Comparison of ENCODE assay signal across 11 cellular contexts in the genomic region with DNA sequence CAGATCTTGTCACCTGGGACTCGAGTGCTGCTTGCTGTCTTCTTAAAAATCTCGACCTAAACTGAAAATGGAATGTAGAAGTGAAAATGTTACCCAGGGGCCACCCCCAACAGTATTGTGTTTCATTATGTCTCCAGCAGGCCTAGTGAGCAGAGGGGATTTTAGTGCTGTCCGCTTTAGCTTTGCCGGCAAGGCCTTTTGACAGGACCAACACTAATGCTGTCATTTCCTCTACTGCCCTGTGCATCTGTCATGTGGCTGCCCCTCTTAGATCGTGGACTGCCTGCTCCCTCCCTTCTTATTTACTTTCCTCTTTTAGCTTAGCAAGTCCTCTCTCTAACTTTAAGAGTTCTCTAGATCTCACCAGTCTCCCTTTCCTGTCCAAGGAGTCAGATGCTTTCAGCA.
DNase-seq lines count a peak whose midpoint lies in the region; ATAC-seq and TF ChIP-seq lines count a peak whose summit lies in the region.
"Had no signal": no experiment of that assay in that cellular context is flagged by ENCODE, and none has a peak within 500 bp of the region (broad histone marks: within the 10 kb centered on the region; RNA-seq: fewer than 3 reads in every experiment).

No MANE protein-coding gene starts in this region.

- H3K4me2 ChIP-seq in DOHH2 (ENCODE audit: low read length) (peak overlapping the region; percentile 61), SU-DHL-6 (ENCODE audit: low read depth, low read length, poor library complexity, severe bottlenecking) (peak overlapping the region; percentile 4), PC-3 (ENCODE audit: low read length) (no peak overlapping the region)

- H3K9me2 ChIP-seq in DOHH2 (replicated peaks; ENCODE audit: control insufficient read depth, low read length) = no peaks in the 10 kb centered on the region
- H3K9me2 ChIP-seq in SU-DHL-6 (replicated peaks; ENCODE audit: insufficient read depth, low read length) = no peaks in the 10 kb centered on the region
- no peaks in the 10 kb centered on the region for H3K9me2 ChIP-seq in PC-3 (replicated peaks; ENCODE audit: low read length)

- DNase-seq in PC-3 (no peak), cerebellum (ENCODE audit: low spot score) (no peak), occipital lobe (lab: John Stamatoyannopoulos, UW) (no peak), A172 (ENCODE audit: low spot score) (no peak)
- DNase-seq: psoas muscle had no signal

- no peak for TF ChIP-seq CTCF in DOHH2 (IDR thresholded peaks at IDR 0.05; ENCODE audit: low read depth, low read length, poor library complexity, severe bottlenecking)
- TF ChIP-seq CTCF in SU-DHL-6 (IDR thresholded peaks at IDR 0.05; ENCODE audit: insufficient read depth, low read length, poor library complexity, severe bottlenecking) = no peak
- TF ChIP-seq CTCF in PC-3 (conservative IDR thresholded peaks at IDR 0.05; ENCODE audit: low read depth, low read length) = no peak

- CTCF ChIA-PET in PC-3 (lab: Charles Lee) = no interaction called here

- peaks cover 4% of the 10 kb centered on the region for H3F3A ChIP-seq in DOHH2 (ENCODE audit: control insufficient read depth, insufficient read depth)
- no peaks in the 10 kb centered on the region for H3F3A ChIP-seq in SU-DHL-6 (ENCODE audit: insufficient read depth)
- no peaks in the 10 kb centered on the region for H3F3A ChIP-seq in PC-3 (ENCODE audit: low read length, unreplicated experiment)

- peaks cover 23% of the 10 kb centered on the region for H3K4me1 ChIP-seq in DOHH2 (ENCODE audit: control insufficient read depth, low read length)
- H3K4me1 ChIP-seq in PC-3 (ENCODE audit: insufficient read depth, low read length) = no peaks in the 10 kb centered on the region
- H3K4me1 ChIP-seq: psoas muscle, SJSA1 had no signal

- H3K4me3 ChIP-seq in DOHH2 (ENCODE audit: low read length) = peak overlapping the region; percentile 39
- no peak overlapping the region for H3K4me3 ChIP-seq in SU-DHL-6 (ENCODE audit: insufficient read depth, low read length, poor library complexity, severe bottlenecking)
- no peak overlapping the region for H3K4me3 ChIP-seq in PC-3 (ENCODE audit: low read length)
- H3K4me3 ChIP-seq: BLaER1 treated with 17β-estradiol and CSF1 and Interleukin-3, amounts not matched to agents 10 nM and 100 nM; psoas muscle; SJSA1 had no signal

- no peak overlapping the region; the same call in 1 of the 2 replicates for H3K9ac ChIP-seq in SU-DHL-6 (ENCODE audit: low read length)
- no peak overlapping the region for H3K9ac ChIP-seq in PC-3 (ENCODE audit: low read length)
- H3K9ac ChIP-seq: BLaER1 treated with 17β-estradiol and CSF1 and Interleukin-3, amounts not matched to agents 10 nM and 100 nM had no signal

- H3K79me2 ChIP-seq in DOHH2 (ENCODE audit: control insufficient read depth, low read length) (no peaks in the 10 kb centered on the region), SU-DHL-6 (ENCODE audit: insufficient read depth, low read length) (no peaks in the 10 kb centered on the region), PC-3 (ENCODE audit: low read length) (no peaks in the 10 kb centered on the region)

- H3K27ac ChIP-seq in DOHH2 (ENCODE audit: low read depth, low read length) = peak overlapping the region; percentile 56
- H3K27ac ChIP-seq in SU-DHL-6 (ENCODE audit: low read depth, low read length) = no peak overlapping the region
- H3K27ac ChIP-seq in PC-3 (ENCODE audit: low read length) = no peak overlapping the region
- H3K27ac ChIP-seq: BLaER1 treated with 17β-estradiol and CSF1 and Interleukin-3, amounts not matched to agents 10 nM and 100 nM; psoas muscle; SJSA1 had no signal

- H3K36me3 ChIP-seq in DOHH2 (ENCODE audit: control insufficient read depth, low read length) (no peaks in the 10 kb centered on the region), SU-DHL-6 (ENCODE audit: low read length) (no peaks in the 10 kb centered on the region), PC-3 (ENCODE audit: low read depth, low read length) (no peaks in the 10 kb centered on the region)
- H3K36me3 ChIP-seq: SJSA1 had no signal

- no peaks in the 10 kb centered on the region for H4K20me1 ChIP-seq in DOHH2 (ENCODE audit: control insufficient read depth, insufficient read depth, low read depth, low read length)
- H4K20me1 ChIP-seq in SU-DHL-6 (ENCODE audit: low read depth, low read length) = no peaks in the 10 kb centered on the region
- no peaks in the 10 kb centered on the region for H4K20me1 ChIP-seq in PC-3 (ENCODE audit: low read length)
- H4K20me1 ChIP-seq: BLaER1 treated with 17β-estradiol and CSF1 and Interleukin-3, amounts not matched to agents 10 nM and 100 nM had no signal

- BruUV-seq in PC-3 (replicated peaks; lab: Mats Ljungman, UMichigan) = no TSS peak

- H2AFZ ChIP-seq in SU-DHL-6 (ENCODE audit: low read depth, low read length, severe bottlenecking) (no peak overlapping the region), PC-3 (ENCODE audit: low read length) (no peak overlapping the region)

- intact Hi-C loops in PC-3 (cut with micrococcal nuclease) = no loop called here

- POLR2A ChIA-PET in PC-3 (lab: Charles Lee; ENCODE audit: unreplicated experiment) = no interaction called here

- H3K9me3 ChIP-seq in DOHH2 (ENCODE audit: control insufficient read depth, insufficient read depth, low read length) = no peaks in the 10 kb centered on the region
- H3K9me3 ChIP-seq in SU-DHL-6 (ENCODE audit: insufficient read depth, low read length) = no peaks in the 10 kb centered on the region
- H3K9me3 ChIP-seq in PC-3 (ENCODE audit: low read length) = peaks cover 5% of the 10 kb centered on the region; the same call in 1 of the 2 replicates
- H3K9me3 ChIP-seq: psoas muscle had no signal

- peak; percentile 100 for ATAC-seq in GM19397 (IDR thresholded peaks at IDR 0.05; ENCODE audit: unreplicated experiment)
- ATAC-seq in HG03060 (IDR thresholded peaks at IDR 0.05; ENCODE audit: low read depth, unreplicated experiment) = peak; percentile 99
- ATAC-seq in PC-3 = no peak
- ATAC-seq: psoas muscle had no signal

- H3K27me3 ChIP-seq in DOHH2 (ENCODE audit: control insufficient read depth, low read length) = no peaks in the 10 kb centered on the region
- H3K27me3 ChIP-seq in SU-DHL-6 (ENCODE audit: low read length) = no peaks in the 10 kb centered on the region
- H3K27me3 ChIP-seq in PC-3 (ENCODE audit: low read length) = no peaks in the 10 kb centered on the region
- H3K27me3 ChIP-seq: BLaER1 treated with 17β-estradiol and CSF1 and Interleukin-3, amounts not matched to agents 10 nM and 100 nM; SJSA1 had no signal
